Comparison of ENCODE assay signal across 8 cellular contexts in genomic region chr1:827221-828063, GRCh38.
A peak's percentile ranks its signal among the peaks of the same experiment; 100 is the strongest.
DNase-seq lines count a peak whose midpoint lies in the region; ATAC-seq and TF ChIP-seq lines count a peak whose summit lies in the region.
"Not testable (repeated sequence)": the region's sequence is repeated elsewhere in the genome, so short reads cannot be mapped to it uniquely, and the experiment has no call there.

No MANE protein-coding gene starts in this region.

- intact Hi-C loops in activated B cell treated with CpG ODN at 0.5 μM for 24 hours (cut with micrococcal nuclease): not testable (repeated sequence)

- peak; percentile 67 for TF ChIP-seq POLR2A in GM18951 (IDR thresholded peaks at IDR 0.05; ENCODE audit: extremely low read depth, insufficient read depth, insufficient read length)

- CTCF ChIA-PET in activated B cell treated with CpG ODN at 0.5 μM for 24 hours (lab: Charles Lee): not testable (repeated sequence)

- not testable (repeated sequence) for H3K27me3 Mint-ChIP-seq in activated B cell treated with CpG ODN at 0.5 μM for 24 hours

- peak overlapping the region; percentile 93 for H3K4me3 Mint-ChIP-seq in activated B cell treated with CpG ODN at 0.5 μM for 24 hours

- ATAC-seq in HG03139 (IDR thresholded peaks at IDR 0.05; ENCODE audit: unreplicated experiment) (peak; percentile 68), activated B cell treated with CpG ODN at 0.5 μM for 24 hours (ENCODE audit: low read depth) (peak; percentile 93)

- TF ChIP-seq CTCF in AG09309 (IDR thresholded peaks at IDR 0.05; ENCODE audit: control insufficient read depth, insufficient read depth, low read depth, low read length, missing control alignments); activated B cell treated with CpG ODN at 0.5 μM for 24 hours (IDR thresholded peaks at IDR 0.05): not testable (repeated sequence)

- H3K4me3 ChIP-seq in AG09309 (ENCODE audit: control insufficient read depth, low read depth, low read length): peak overlapping the region; percentile 76

- DNase-seq in AG09309 (ENCODE audit: low read depth) (peak; percentile 25), NCI-H2227 (lab: John Stamatoyannopoulos, UW; ENCODE audit: unreplicated experiment) (peak; percentile 89), activated B cell treated with CpG ODN at 0.5 μM for 24 hours (peak; percentile 94), iris pigment epithelial cell (ENCODE audit: low read depth) (peak; percentile 90)
- DNase-seq in central memory CD4-positive, alpha-beta T cell: peak; percentile 90
- DNase-seq in stimulated activated CD4-positive, alpha-beta T cell treated with anti-CD3 and anti-CD28 coated beads, Interleukin-12 subunit alpha, Interleukin-12 subunit beta, amount 100 ng/mL, for 24 hours (ENCODE audit: low read depth in 2 of 2): peak; percentile 91 to 97

- peaks cover 20% of the 10 kb centered on the region for H3K4me1 Mint-ChIP-seq in activated B cell treated with CpG ODN at 0.5 μM for 24 hours

- peak overlapping the region; percentile 95 for H3K27ac Mint-ChIP-seq in activated B cell treated with CpG ODN at 0.5 μM for 24 hours

- peaks cover 24% of the 10 kb centered on the region for H3K36me3 Mint-ChIP-seq in activated B cell treated with CpG ODN at 0.5 μM for 24 hours (ENCODE audit: low read depth)

- POLR2A ChIA-PET in activated B cell treated with CpG ODN at 0.5 μM for 24 hours (lab: Charles Lee): interaction anchor here (0.7 kb wide), 1 partner anchor 49 kb away, joined by 9 read pairs; no protein-coding TSS in a partner anchor

- in situ Hi-C loops in GM18951 (cut with MboI; ENCODE audit: low sequenced_read_pairs, unreplicated experiment): loop anchor here (10.0 kb wide), 1 partner anchor 593 kb away; no protein-coding TSS in a partner anchor

- H3K9me3 Mint-ChIP-seq in activated B cell treated with CpG ODN at 0.5 μM for 24 hours: not testable (repeated sequence)

Comparison
In these comparisons a context has a peak if more than half of its experiments do, and no peak if none do; other contexts are left out.
1. Peak in every context shown above with its lines: DNase-seq, ATAC-seq and H3K4me3 ChIP-seq.
2. DNase-seq: peak in every context shown above with its lines; median percentile 94 in activated B cell treated with CpG ODN at 0.5 μM for 24 hours; 94 in stimulated activated CD4-positive, alpha-beta T cell treated with anti-CD3 and anti-CD28 coated beads, Interleukin-12 subunit alpha, Interleukin-12 subunit beta, amount 100 ng/mL, for 24 hours; 90 in central memory CD4-positive, alpha-beta T cell; 90 in iris pigment epithelial cell; 89 in NCI-H2227; 25 in AG09309.